ENCODE assay signal across 21 cellular contexts in the genomic region with DNA sequence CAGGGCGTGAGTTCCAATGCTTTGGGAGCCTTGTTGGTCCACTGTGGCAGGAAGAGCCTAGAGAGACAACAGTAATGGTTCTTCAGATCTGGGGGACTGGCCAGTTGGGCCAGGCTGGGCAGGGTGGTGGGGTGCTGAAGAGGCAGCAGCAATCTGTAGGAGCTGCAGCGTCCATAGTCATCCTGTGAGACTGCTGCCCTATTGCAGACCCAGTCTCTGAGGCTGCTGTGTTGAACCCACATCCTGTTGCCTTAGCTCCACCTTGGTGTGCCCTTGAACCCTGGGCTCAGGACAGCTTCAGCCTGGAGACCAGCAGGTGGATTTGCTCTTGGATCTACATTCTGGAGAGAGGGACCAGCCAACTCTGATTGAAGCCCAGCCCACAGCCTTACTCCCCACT. TPM values are rescaled to one million over a fixed set of nuclear protein-coding genes. Genes with fewer than 3 reads are reported as not detected.
DNase-seq lines count a peak whose midpoint lies in the region; ATAC-seq, FAIRE-seq and TF ChIP-seq lines count a peak whose summit lies in the region.
"Had no signal": no experiment of that assay in that cellular context is flagged by ENCODE, and none has a peak within 500 bp of the region (broad histone marks: within the 10 kb centered on the region; RNA-seq: fewer than 3 reads in every experiment).

No MANE protein-coding gene starts in this region.

- no peak overlapping the region for H3K18ac ChIP-seq in H9 (ENCODE audit: insufficient read length, low read depth, low read length)

- POLR2A ChIA-PET in HepG2 (lab: Yijun Ruan, JAX) = interaction anchor here (1.5 kb wide), 1 partner anchor 23 kb away, joined by 5 read pairs; a partner anchor contains a TSS

- H3K36me3 Mint-ChIP-seq in H9 (ENCODE audit: insufficient read depth in 1 of 3, low read depth in 3 of 3) = no peaks in the 10 kb centered on the region; a peak in 1 of 7 replicates
- no peaks in the 10 kb centered on the region for H3K36me3 Mint-ChIP-seq in stimulated activated naive B cell treated with anti-CD40 and anti-IgM and Interleukin-4, amounts not matched to agents 10 μg/mL and 1 μg/mL and 100 μg/mL, for 72 hours
- no peaks in the 10 kb centered on the region for H3K36me3 Mint-ChIP-seq in activated T-helper 2 cell treated with anti-CD3 and anti-CD28 coated beads, Interferon-gamma antibody, Interleukin-2, Interleukin-4, amounts not matched to agents 10 μg/mL and 5 μg/mL and 100 μg/mL, durations not matched to agents 14 hours and 24 hours and 36 hours (ENCODE audit: low read depth)
- H3K36me3 Mint-ChIP-seq: CD4-positive, alpha-beta memory T cell; IgD-negative memory B cell had no signal

- H2BK120ac ChIP-seq in H9 (ENCODE audit: low read depth, low read length, poor library complexity, severe bottlenecking) = no peak overlapping the region

- H3T11ph ChIP-seq in H9 (ENCODE audit: low read length) = no peak overlapping the region

- no peak overlapping the region for H2BK15ac ChIP-seq in H9 (ENCODE audit: low read depth, low read length)

- H3K4me2 ChIP-seq in BLaER1 treated with 17β-estradiol and CSF1 and Interleukin-3, amounts not matched to agents 10 nM and 100 nM = peak overlapping the region in 8 of 11 experiments; percentile 4 to 60 (median 33); a peak in 9 of 22 replicates
- H3K4me2 ChIP-seq in H9 (ENCODE audit: insufficient read depth, insufficient read length, low read length) = no peak overlapping the region
- no peak overlapping the region for H3K4me2 ChIP-seq in HepG2 (ENCODE audit: low read depth, low read length)
- H3K4me2 ChIP-seq: GM23338 had no signal

- in situ Hi-C loops in HepG2 (cut with HindIII; ENCODE audit: extremely low pct_ligation_motif_present, low pct_unique_long_range_greater_than_20kb) = no loop called here

- H3K79me2 ChIP-seq in H9 (ENCODE audit: insufficient read depth, low read length) (no peaks in the 10 kb centered on the region), HepG2 (ENCODE audit: insufficient read depth, low read length) (no peaks in the 10 kb centered on the region)

- no peak for TF ChIP-seq POLR2A in HepG2 (IDR thresholded peaks at IDR 0.05; ENCODE audit: insufficient read depth in 1 of 2, low read depth in 2 of 2, low read length in 2 of 2)

- H2AFZ ChIP-seq in H9 (ENCODE audit: low read length) (no peak overlapping the region), HepG2 (ENCODE audit: low read length) (no peak overlapping the region)

- DNase-seq in H9 = no peak
- no peak for DNase-seq in HepG2 (ENCODE audit: low spot score)
- no peak for DNase-seq in stimulated activated naive B cell treated with anti-CD40 and anti-IgM and Interleukin-4, amounts not matched to agents 10 μg/mL and 1 μg/mL and 100 μg/mL, for 72 hours
- no peak for DNase-seq in RCC 7860 (ENCODE audit: low spot score)
- DNase-seq in activated T-helper 2 cell treated with anti-CD3 and anti-CD28 coated beads, Interferon-gamma antibody, Interleukin-2, Interleukin-4, amounts not matched to agents 10 μg/mL and 5 μg/mL and 100 μg/mL, durations not matched to agents 14 hours and 24 hours and 36 hours (ENCODE audit: low spot score) = no peak
- no peak for DNase-seq in NCI-H1694 treated with DMSO at 0.1 percent for 48 hours (lab: John Stamatoyannopoulos, UW)
- DNase-seq: ACHN; BE2C; CD4-positive, alpha-beta memory T cell; DMS153; DMS79; GF-D8; HFFc6 had no signal

- H3K23ac ChIP-seq in H9 (ENCODE audit: insufficient read length, low read depth, low read length) = no peak overlapping the region

- CTCF ChIA-PET in HepG2 (lab: Yijun Ruan, JAX; ENCODE audit: low intra/inter-chr PET ratio, low total read pairs) = no interaction called here

- H3K23me2 ChIP-seq in H9 (ENCODE audit: insufficient read length, low read depth, low read length, poor library complexity, severe bottlenecking) = no peaks in the 10 kb centered on the region

- no peak overlapping the region for H3K27ac ChIP-seq in BLaER1 treated with 17β-estradiol and CSF1 and Interleukin-3, amounts not matched to agents 10 nM and 100 nM
- H3K27ac ChIP-seq in H9 (ENCODE audit: insufficient read length, low read depth, low read length) (no peak overlapping the region), HepG2 (ENCODE audit: extremely low read length, insufficient read depth, low read length) (no peak overlapping the region)

- H3K27me3 ChIP-seq in BLaER1 treated with 17β-estradiol and CSF1 and Interleukin-3, amounts not matched to agents 10 nM and 100 nM = peaks cover 0 to 4% (median 0%) of the 10 kb centered on the region in 11 experiments; a peak in 2 of 22 replicates
- H3K27me3 ChIP-seq in H9 (ENCODE audit: insufficient read depth, low read length) = peaks cover 4% of the 10 kb centered on the region
- no peaks in the 10 kb centered on the region for H3K27me3 ChIP-seq in HepG2 (ENCODE audit: control insufficient read depth in 1 of 2, insufficient read depth in 2 of 2, low read length in 2 of 2)
- H3K27me3 ChIP-seq: BE2C had no signal

- H3K4me3 Mint-ChIP-seq in H9 = no peak overlapping the region
- no peak overlapping the region for H3K4me3 Mint-ChIP-seq in stimulated activated naive B cell treated with anti-CD40 and anti-IgM and Interleukin-4, amounts not matched to agents 10 μg/mL and 1 μg/mL and 100 μg/mL, for 72 hours
- no peak overlapping the region for H3K4me3 Mint-ChIP-seq in activated T-helper 2 cell treated with anti-CD3 and anti-CD28 coated beads, Interferon-gamma antibody, Interleukin-2, Interleukin-4, amounts not matched to agents 10 μg/mL and 5 μg/mL and 100 μg/mL, durations not matched to agents 14 hours and 24 hours and 36 hours (ENCODE audit: low read depth)
- H3K4me3 Mint-ChIP-seq: CD14-positive monocyte; CD4-positive, alpha-beta memory T cell; GM23338; HFFc6; IgD-negative memory B cell had no signal

- H2BK12ac ChIP-seq in H9 (ENCODE audit: insufficient read length, low read depth, low read length) = no peak overlapping the region

- H4K91ac ChIP-seq in H9 (ENCODE audit: insufficient read length, low read depth, low read length) = no peak overlapping the region

- BruUV-seq in HepG2 (replicated peaks; lab: Mats Ljungman, UMichigan) = no TSS peak

- H4K5ac ChIP-seq in H9 (ENCODE audit: insufficient read length, low read depth, low read length) = no peak overlapping the region

- H3K56ac ChIP-seq in H9 (ENCODE audit: insufficient read length, low read depth, low read length) = no peak overlapping the region

- no peak overlapping the region for H3K4me3 ChIP-seq in BLaER1 treated with 17β-estradiol and CSF1 and Interleukin-3, amounts not matched to agents 10 nM and 100 nM
- no peak overlapping the region for H3K4me3 ChIP-seq in HepG2 (replicated peaks in 1 of 3; ENCODE audit: insufficient read depth in 1 of 3, low read depth in 2 of 3, low read length in 3 of 3)
- H3K4me3 ChIP-seq: GM23338 had no signal

- peaks cover 20 to 25% of the 10 kb centered on the region in 2 experiments for H3K4me1 Mint-ChIP-seq in H9
- H3K4me1 Mint-ChIP-seq in stimulated activated naive B cell treated with anti-CD40 and anti-IgM and Interleukin-4, amounts not matched to agents 10 μg/mL and 1 μg/mL and 100 μg/mL, for 72 hours = peaks cover 0 to 2% of the 10 kb centered on the region in 2 donors
- no peaks in the 10 kb centered on the region for H3K4me1 Mint-ChIP-seq in activated T-helper 2 cell treated with anti-CD3 and anti-CD28 coated beads, Interferon-gamma antibody, Interleukin-2, Interleukin-4, amounts not matched to agents 10 μg/mL and 5 μg/mL and 100 μg/mL, durations not matched to agents 14 hours and 24 hours and 36 hours (ENCODE audit: low read depth)
- H3K4me1 Mint-ChIP-seq: CD14-positive monocyte, IgD-negative memory B cell had no signal

- FAIRE-seq in HepG2 (lab: Jason Lieb, UNC) = no peak
- FAIRE-seq in RCC 7860 (lab: Jason Lieb, UNC) = no peak
- FAIRE-seq: A204.1, H54, HTR-8/SVneo had no signal

- no peak overlapping the region for H3K27ac Mint-ChIP-seq in H9
- H3K27ac Mint-ChIP-seq in stimulated activated naive B cell treated with anti-CD40 and anti-IgM and Interleukin-4, amounts not matched to agents 10 μg/mL and 1 μg/mL and 100 μg/mL, for 72 hours = peak overlapping the region; percentile 63
- no peak overlapping the region for H3K27ac Mint-ChIP-seq in activated T-helper 2 cell treated with anti-CD3 and anti-CD28 coated beads, Interferon-gamma antibody, Interleukin-2, Interleukin-4, amounts not matched to agents 10 μg/mL and 5 μg/mL and 100 μg/mL, durations not matched to agents 14 hours and 24 hours and 36 hours
- H3K27ac Mint-ChIP-seq: CD4-positive, alpha-beta memory T cell; GM23338; HFFc6 had no signal

- no peak overlapping the region for H2BK20ac ChIP-seq in H9 (ENCODE audit: low read depth, low read length, poor library complexity, severe bottlenecking)

- ATAC-seq in HepG2 = peak; percentile 54
- no peak for ATAC-seq in stimulated activated naive B cell treated with anti-CD40 and anti-IgM and Interleukin-4, amounts not matched to agents 10 μg/mL and 1 μg/mL and 100 μg/mL, for 72 hours (replicated peaks)
- ATAC-seq: GM23338, HCT116 had no signal

- peak overlapping the region; percentile 50; the same call in 1 of the 2 replicates for H3K14ac ChIP-seq in H9 (ENCODE audit: insufficient read depth, low read length)

- no peak overlapping the region for H3K9ac ChIP-seq in BLaER1 treated with 17β-estradiol and CSF1 and Interleukin-3, amounts not matched to agents 10 nM and 100 nM
- no peak overlapping the region for H3K9ac ChIP-seq in H9 (ENCODE audit: extremely low read depth, insufficient read length, low read length)
- H3K9ac ChIP-seq in HepG2 (ENCODE audit: insufficient read depth, low read depth, low read length) = no peak overlapping the region

- H2BK5ac ChIP-seq in H9 (ENCODE audit: insufficient read length, low read length) = no peak overlapping the region

- no CpG with 5 or more reads among the region's 2 CpGs for WGBS in H9 (ENCODE audit: extremely low coverage, insufficient read length, low lambda C conversion rate)
- 44% methylated on average over 1 of the region's 2 CpGs for WGBS in HepG2 (ENCODE audit: low lambda C conversion rate)

- peaks cover 0 to 21% (median 6%) of the 10 kb centered on the region in 11 experiments; a peak in 6 of 22 replicates for H3K9me3 ChIP-seq in BLaER1 treated with 17β-estradiol and CSF1 and Interleukin-3, amounts not matched to agents 10 nM and 100 nM (replicated peaks in 1 of 11)
- H3K9me3 ChIP-seq in H9 (ENCODE audit: control insufficient read depth, low read depth, low read length) = no peaks in the 10 kb centered on the region
- H3K9me3 ChIP-seq in HepG2 (ENCODE audit: low read length) = no peaks in the 10 kb centered on the region
- H3K9me3 ChIP-seq: BE2C had no signal

- no peak overlapping the region for H3K4ac ChIP-seq in H9 (ENCODE audit: low read depth, low read length)

- intact Hi-C loops in HepG2 (cut with micrococcal nuclease; ENCODE audit: unreplicated experiment) = no loop called here
- intact Hi-C loops in activated T-helper 2 cell treated with anti-CD3 and anti-CD28 coated beads, Interferon-gamma antibody, Interleukin-2, Interleukin-4, amounts not matched to agents 10 μg/mL and 5 μg/mL and 100 μg/mL, durations not matched to agents 14 hours and 24 hours and 36 hours (cut with micrococcal nuclease) = no loop called here

- TF ChIP-seq EP300 in HepG2 (IDR thresholded peaks at IDR 0.05; ENCODE audit: low read depth in 2 of 2, low read length in 2 of 2) (no peak), HepG2 (CRISPR knock-in tag; IDR thresholded peaks at IDR 0.05; ENCODE audit: borderline replicate concordance) (no peak)

- H4K20me1 ChIP-seq in BLaER1 treated with 17β-estradiol and CSF1 and Interleukin-3, amounts not matched to agents 10 nM and 100 nM = no peaks in the 10 kb centered on the region; a peak in 1 of 22 replicates
- no peaks in the 10 kb centered on the region for H4K20me1 ChIP-seq in H9 (ENCODE audit: control insufficient read depth, insufficient read depth, insufficient read length)
- H4K20me1 ChIP-seq in HepG2 (ENCODE audit: insufficient read depth, low read length) = no peaks in the 10 kb centered on the region

- peaks cover 85% of the 10 kb centered on the region for H3K27me3 Mint-ChIP-seq in H9 (ENCODE audit: low read depth)
- peaks cover 5 to 25% of the 10 kb centered on the region in 2 donors for H3K27me3 Mint-ChIP-seq in stimulated activated naive B cell treated with anti-CD40 and anti-IgM and Interleukin-4, amounts not matched to agents 10 μg/mL and 1 μg/mL and 100 μg/mL, for 72 hours
- H3K27me3 Mint-ChIP-seq in activated T-helper 2 cell treated with anti-CD3 and anti-CD28 coated beads, Interferon-gamma antibody, Interleukin-2, Interleukin-4, amounts not matched to agents 10 μg/mL and 5 μg/mL and 100 μg/mL, durations not matched to agents 14 hours and 24 hours and 36 hours (ENCODE audit: low read depth) = peaks cover 31% of the 10 kb centered on the region
- H3K27me3 Mint-ChIP-seq: IgD-negative memory B cell had no signal

- H3K9me3 Mint-ChIP-seq in H9 = no peaks in the 10 kb centered on the region
- no peaks in the 10 kb centered on the region for H3K9me3 Mint-ChIP-seq in stimulated activated naive B cell treated with anti-CD40 and anti-IgM and Interleukin-4, amounts not matched to agents 10 μg/mL and 1 μg/mL and 100 μg/mL, for 72 hours
- no peaks in the 10 kb centered on the region for H3K9me3 Mint-ChIP-seq in activated T-helper 2 cell treated with anti-CD3 and anti-CD28 coated beads, Interferon-gamma antibody, Interleukin-2, Interleukin-4, amounts not matched to agents 10 μg/mL and 5 μg/mL and 100 μg/mL, durations not matched to agents 14 hours and 24 hours and 36 hours
- H3K9me3 Mint-ChIP-seq: CD14-positive monocyte, GM23338, HFFc6 had no signal

- TF ChIP-seq RAD21 in HepG2 (CRISPR knock-in tag; IDR thresholded peaks at IDR 0.05) = no peak

- no peak overlapping the region for H4K8ac ChIP-seq in H9 (replicated peaks; ENCODE audit: insufficient read length, low read depth, low read length)

- no peaks in the 10 kb centered on the region for H3K36me3 ChIP-seq in BLaER1 treated with 17β-estradiol and CSF1 and Interleukin-3, amounts not matched to agents 10 nM and 100 nM
- H3K36me3 ChIP-seq in HepG2 (replicated peaks in 1 of 2; ENCODE audit: control insufficient read depth in 1 of 2, insufficient read depth in 2 of 2, low read length in 2 of 2) = no peaks in the 10 kb centered on the region
- H3K36me3 ChIP-seq: BE2C had no signal

- no peak overlapping the region for H2AK5ac ChIP-seq in H9 (ENCODE audit: insufficient read length, low read length)

- no peaks in the 10 kb centered on the region for H3K79me1 ChIP-seq in H9 (ENCODE audit: insufficient read depth, low read depth, low read length, poor library complexity, severe bottlenecking)

- peaks cover 12 to 87% (median 61%) of the 10 kb centered on the region in 10 experiments for H3K4me1 ChIP-seq in BLaER1 treated with 17β-estradiol and CSF1 and Interleukin-3, amounts not matched to agents 10 nM and 100 nM
- H3K4me1 ChIP-seq in H9 (ENCODE audit: insufficient read depth, low read length) (peaks cover 3% of the 10 kb centered on the region; the same call in 1 of the 2 replicates), HepG2 (ENCODE audit: insufficient read depth, low read length) (peaks cover 23% of the 10 kb centered on the region)
- H3K4me1 ChIP-seq: BE2C had no signal

- TF ChIP-seq CTCF in H9 (conservative IDR thresholded peaks at IDR 0.05) = no peak
- no peak for TF ChIP-seq CTCF in HepG2 (CRISPR knock-in tag; IDR thresholded peaks at IDR 0.05)

RNA-seq across cellular contexts. Expression of a gene that starts 23.6 kb away (rescaled TPM):
- total RNA-seq in H9 (2021) (7.7 and 8.0 TPM in 2 replicates), HepG2 (2016; rRNA removed; fragmentation: Illumina TruSeq; extraction: Trizol) (52.9 and 60.0 TPM in 2 replicates)
- total RNA-seq in HepG2 (2016; cell fraction: cytosol; rRNA removed; fragmentation: Illumina TruSeq; extraction: Trizol; ENCODE audit: low read depth) = 27.8 and 54.7 TPM in 2 replicates
- total RNA-seq in HepG2 (2016; cell fraction: insoluble cytoplasmic fraction; rRNA removed; fragmentation: Illumina TruSeq; extraction: Trizol) = 49.8 and 52.0 TPM in 2 replicates
- 37.5 and 57.5 TPM in 2 replicates for total RNA-seq in HepG2 (2016; cell fraction: membrane; rRNA removed; fragmentation: Illumina TruSeq; extraction: Trizol)
- total RNA-seq in HepG2 (2016; cell fraction: nucleus; rRNA removed; fragmentation: Illumina TruSeq; extraction: Trizol) = 44.1 and 46.9 TPM in 2 replicates
- 42.3 and 57.2 TPM in 2 replicates for polyA plus RNA-seq in HepG2 (2011; rRNA removed)
- 34.8 and 41.1 TPM in 2 replicates for polyA plus RNA-seq in HepG2 (2011; cell fraction: cytosol; rRNA removed)
- 45.2 and 55.0 TPM in 2 replicates for polyA plus RNA-seq in HepG2 (2011; cell fraction: nucleus; rRNA removed)
- 46.8 and 64.1 TPM in 2 replicates for polyA plus RNA-seq in HepG2 (2012)
- 29.3 and 46.0 TPM in 2 replicates for polyA plus RNA-seq in HepG2 (2016; cell fraction: cytosol; fragmentation: Illumina TruSeq; extraction: Trizol; ENCODE audit: low read depth)
- 50.0 and 52.3 TPM in 2 replicates for polyA plus RNA-seq in HepG2 (2016; cell fraction: insoluble cytoplasmic fraction; fragmentation: Illumina TruSeq; extraction: Trizol; ENCODE audit: low read depth)
- polyA plus RNA-seq in HepG2 (2016; cell fraction: membrane; fragmentation: Illumina TruSeq; extraction: Trizol; ENCODE audit: low read depth) = 21.9 and 34.1 TPM in 2 replicates
- polyA plus RNA-seq in HepG2 (2016; cell fraction: nucleus; fragmentation: Illumina TruSeq; extraction: Trizol; ENCODE audit: insufficient read depth, low read depth) = 33.7 and 38.9 TPM in 2 replicates
- polyA minus RNA-seq in HepG2 (2011; rRNA and poly(A)+ RNA removed; ENCODE audit: low replicate concordance) = 3.4 and 180 TPM in 2 replicates
- 63.8 and 68.6 TPM in 2 replicates for polyA minus RNA-seq in HepG2 (2011; cell fraction: cytosol; rRNA and poly(A)+ RNA removed)
- 116 and 144 TPM in 2 replicates for polyA minus RNA-seq in HepG2 (2011; cell fraction: nucleus; rRNA and poly(A)+ RNA removed)
- total RNA-seq in activated T-helper 2 cell treated with anti-CD3 and anti-CD28 coated beads, Interferon-gamma antibody, Interleukin-2, Interleukin-4, amounts not matched to agents 10 μg/mL and 5 μg/mL and 100 μg/mL, durations not matched to agents 14 hours and 24 hours and 36 hours = 0.85 and 1.3 TPM in 2 replicates
- polyA plus RNA-seq: CD4-positive, alpha-beta memory T cell had no signal

Comparison
In these comparisons a context has a peak if more than half of its experiments do, and no peak if none do; other contexts are left out.
1. H3K4me2 ChIP-seq: peak in BLaER1 treated with 17β-estradiol and CSF1 and Interleukin-3, amounts not matched to agents 10 nM and 100 nM (8 of 11); none in H9 (single experiment) and HepG2 (single experiment).